In the genomic region with DNA sequence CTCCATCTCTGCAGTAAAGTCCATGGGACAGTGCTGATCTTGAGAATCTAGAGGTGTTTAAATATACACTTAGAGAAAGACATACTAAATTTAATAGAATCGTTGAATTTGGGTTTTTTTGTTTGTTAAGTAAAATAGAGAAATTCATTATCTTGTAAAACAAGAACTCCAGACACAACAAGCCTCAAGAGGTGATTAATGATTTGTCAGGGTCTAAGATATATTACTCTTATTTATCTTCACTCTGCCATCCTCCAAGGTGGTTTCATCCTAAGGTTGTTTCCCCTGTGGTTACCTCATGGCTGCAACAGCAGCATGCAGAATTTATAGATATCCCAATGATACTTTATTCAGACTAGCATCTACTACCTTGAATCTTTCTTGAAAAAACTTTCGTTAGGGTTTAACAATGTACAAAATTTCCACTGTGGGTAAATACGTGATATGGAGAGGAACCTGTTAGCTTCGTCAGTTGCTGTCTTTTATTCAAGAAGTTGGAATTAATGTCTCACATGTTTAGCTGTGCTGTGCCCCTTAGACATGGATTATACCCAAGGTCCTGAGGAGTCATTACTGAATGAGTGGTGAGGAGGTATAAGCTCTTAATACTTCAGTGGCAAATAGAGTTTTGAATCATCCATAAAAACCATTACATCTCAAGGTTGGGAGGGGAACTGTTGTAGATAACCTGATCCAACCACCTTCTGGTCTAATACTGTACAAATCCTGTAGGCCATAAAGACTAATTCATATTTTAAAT, we compare ENCODE assay signal across 23 cellular contexts.
"Had no signal": no experiment of that assay in that cellular context is flagged by ENCODE, and none has a peak within 500 bp of the region (broad histone marks: within the 10 kb centered on the region; RNA-seq: fewer than 3 reads in every experiment).

No MANE protein-coding gene starts in this region.

- H2AFZ ChIP-seq: hepatocyte had no signal

- ATAC-seq: left lobe of liver; lower lobe of right lung; naive thymus-derived CD8-positive, alpha-beta T cell; T-helper 17 cell had no signal

- H3K4me1 ChIP-seq: breast epithelium, lower lobe of right lung, prostate gland, suprapubic skin had no signal

- H3K9me3 ChIP-seq: breast epithelium, lower lobe of right lung, prostate gland, suprapubic skin, tibial nerve had no signal

- H3K4me2 ChIP-seq: hepatocyte had no signal

- DNase-seq: activated CD4-positive, alpha-beta memory T cell treated with anti-CD3 and anti-CD28 coated beads, Interleukin-2, amount 10 ng/mL, durations not matched to agents 7 days and 5 days; activated CD4-positive, alpha-beta T cell treated with anti-CD3 and anti-CD28 coated beads, Interleukin-2, amount 10 ng/mL, durations not matched to agents 24 days and 14 days; activated CD4-positive, CD25-positive, alpha-beta regulatory T cell; activated gamma-delta T cell; activated naive CD4-positive, alpha-beta T cell treated with anti-CD3 and anti-CD28 coated beads, Interleukin-2, amount 50 U/mL, for 16 hours; aorta; effector memory CD4-positive, alpha-beta T cell; glutamatergic neuron; immature natural killer cell; lower lobe of right lung; naive thymus-derived CD8-positive, alpha-beta T cell; stimulated activated CD4-positive, alpha-beta T cell treated with anti-CD3 and anti-CD28 coated beads, Interleukin-4, amount 100 ng/mL, for 24 hours; T-helper 17 cell had no signal

- H3K27ac ChIP-seq: breast epithelium, hepatocyte, lower lobe of right lung, prostate gland, suprapubic skin, tibial nerve had no signal

- H3K27ac Mint-ChIP-seq: activated CD4-positive, alpha-beta memory T cell treated with anti-CD3 and anti-CD28 coated beads, Interleukin-2, amount 10 ng/mL, durations not matched to agents 7 days and 5 days; activated CD4-positive, alpha-beta T cell treated with anti-CD3 and anti-CD28 coated beads, Interleukin-2, amount 10 ng/mL, durations not matched to agents 24 days and 14 days; activated T-helper 1 cell treated with anti-CD3 and anti-CD28 coated beads, Interleukin-12 subunit alpha, Interleukin-12 subunit beta, Interleukin-2, Interleukin-4 antibody, amounts not matched to agents 30 ng/mL and 10 ng/mL and 1 ng/mL, durations not matched to agents 14 hours and 24 hours and 36 hours; naive thymus-derived CD8-positive, alpha-beta T cell; stimulated activated naive CD8-positive, alpha-beta T cell treated with anti-CD3 and anti-CD28 coated beads, Interleukin-15, Interleukin-2, amounts not matched to agents 100 ng/mL and 50 ng/mL, for 24 hours; T-helper 17 cell had no signal

- H3K79me2 ChIP-seq: hepatocyte had no signal

- H3K4me3 ChIP-seq: breast epithelium, hepatocyte, lower lobe of right lung, prostate gland, suprapubic skin, tibial nerve had no signal

- H3K27me3 ChIP-seq: breast epithelium, hepatocyte, suprapubic skin, tibial nerve had no signal

- FAIRE-seq: colon had no signal

- H3K27me3 Mint-ChIP-seq: activated CD4-positive, alpha-beta memory T cell treated with anti-CD3 and anti-CD28 coated beads, Interleukin-2, amount 10 ng/mL, durations not matched to agents 7 days and 5 days; activated CD4-positive, alpha-beta T cell treated with anti-CD3 and anti-CD28 coated beads, Interleukin-2, amount 10 ng/mL, durations not matched to agents 24 days and 14 days; central memory CD8-positive, alpha-beta T cell; naive thymus-derived CD8-positive, alpha-beta T cell; stimulated activated naive CD8-positive, alpha-beta T cell treated with anti-CD3 and anti-CD28 coated beads, Interleukin-15, Interleukin-2, amounts not matched to agents 100 ng/mL and 50 ng/mL, for 24 hours; T-helper 17 cell had no signal

- H3K4me1 Mint-ChIP-seq: activated CD4-positive, alpha-beta memory T cell treated with anti-CD3 and anti-CD28 coated beads, Interleukin-2, amount 10 ng/mL, durations not matched to agents 7 days and 5 days; T-helper 17 cell had no signal

- H3K4me3 Mint-ChIP-seq: activated CD4-positive, alpha-beta memory T cell treated with anti-CD3 and anti-CD28 coated beads, Interleukin-2, amount 10 ng/mL, durations not matched to agents 7 days and 5 days; activated CD4-positive, alpha-beta T cell treated with anti-CD3 and anti-CD28 coated beads, Interleukin-2, amount 10 ng/mL, durations not matched to agents 24 days and 14 days; activated T-helper 1 cell treated with anti-CD3 and anti-CD28 coated beads, Interleukin-12 subunit alpha, Interleukin-12 subunit beta, Interleukin-2, Interleukin-4 antibody, amounts not matched to agents 30 ng/mL and 10 ng/mL and 1 ng/mL, durations not matched to agents 14 hours and 24 hours and 36 hours; central memory CD8-positive, alpha-beta T cell; immature natural killer cell; naive thymus-derived CD8-positive, alpha-beta T cell; stimulated activated naive CD8-positive, alpha-beta T cell treated with anti-CD3 and anti-CD28 coated beads, Interleukin-15, Interleukin-2, amounts not matched to agents 100 ng/mL and 50 ng/mL, for 24 hours; T-helper 17 cell had no signal

- H3K9me3 Mint-ChIP-seq: activated CD4-positive, alpha-beta memory T cell treated with anti-CD3 and anti-CD28 coated beads, Interleukin-2, amount 10 ng/mL, durations not matched to agents 7 days and 5 days; activated CD4-positive, alpha-beta T cell treated with anti-CD3 and anti-CD28 coated beads, Interleukin-2, amount 10 ng/mL, durations not matched to agents 24 days and 14 days; activated T-helper 1 cell treated with anti-CD3 and anti-CD28 coated beads, Interleukin-12 subunit alpha, Interleukin-12 subunit beta, Interleukin-2, Interleukin-4 antibody, amounts not matched to agents 30 ng/mL and 10 ng/mL and 1 ng/mL, durations not matched to agents 14 hours and 24 hours and 36 hours; central memory CD8-positive, alpha-beta T cell; immature natural killer cell; naive thymus-derived CD8-positive, alpha-beta T cell; stimulated activated naive CD8-positive, alpha-beta T cell treated with anti-CD3 and anti-CD28 coated beads, Interleukin-15, Interleukin-2, amounts not matched to agents 100 ng/mL and 50 ng/mL, for 24 hours had no signal

- H3K36me3 ChIP-seq: breast epithelium, prostate gland had no signal
